ENCODE assay signal across 1 cellular context in genomic region chr16:86854058-86854621, GRCh38.
TF ChIP-seq lines count a peak whose summit lies in the region.

No MANE protein-coding gene starts in this region.

TF ChIP-seq in HEK293, 187 proteins besides CTCF, POLR2A, EP300 and RAD21 (continued from another document):
- TF ChIP-seq ATF2 (tag by site-specific recombination; IDR thresholded peaks at IDR 0.05; ENCODE audit: low read depth) = no peak
- no peak for TF ChIP-seq ZNF146 (tag by site-specific recombination; IDR thresholded peaks at IDR 0.05)
- no peak for TF ChIP-seq ZNF521 (tag by site-specific recombination; IDR thresholded peaks at IDR 0.05)
- TF ChIP-seq ZNF148 (tag by site-specific recombination; IDR thresholded peaks at IDR 0.05; ENCODE audit: borderline replicate concordance) = no peak
- TF ChIP-seq ZNF658 (tag by site-specific recombination; IDR thresholded peaks at IDR 0.05) = no peak
- TF ChIP-seq ZSCAN16 (tag by site-specific recombination; IDR thresholded peaks at IDR 0.05) = no peak
- peak; percentile 87 for TF ChIP-seq ZNF513 (tag by site-specific recombination; IDR thresholded peaks at IDR 0.05)
